ENCODE assay signal across 22 cellular contexts in genomic region chr7:33111614-33112013, GRCh38.
"Had no signal": no experiment of that assay in that cellular context is flagged by ENCODE, and none has a peak within 500 bp of the region (broad histone marks: within the 10 kb centered on the region; RNA-seq: fewer than 3 reads in every experiment).

No MANE protein-coding gene starts in this region.

- FAIRE-seq: HTR-8/SVneo, RCC 7860 had no signal

- H3K27ac ChIP-seq: HL-60, SJSA1, SK-N-MC had no signal

- H3K4me3 ChIP-seq: SJSA1, SK-N-MC had no signal

- H3K9me3 ChIP-seq: SJSA1 had no signal

- DNase-seq: KBM-7, MV-4-11, NCI-H1048, NCI-H1105 treated with DMSO at 0.1 percent for 48 hours, NCI-H1417 treated with DMSO at 0.1 percent for 48 hours, NCI-H146, NCI-H1694 treated with DMSO at 0.1 percent for 48 hours, NCI-H1930, NCI-H2081, NCI-H2107, NCI-H2227 treated with DMSO at 0.1 percent for 48 hours, NCI-H524, NCI-H526 treated with DMSO at 0.1 percent for 48 hours, NCI-H748 treated with DMSO at 0.1 percent for 48 hours, Right ventricle myocardium superior, RPMI8226, SIG-M5 had no signal

- H3K27me3 ChIP-seq: SJSA1 had no signal
